14 cellular contexts compared by ENCODE assay signal in genomic region chr5:167945542-167946384, GRCh38.
DNase-seq lines count a peak whose midpoint lies in the region; ATAC-seq, FAIRE-seq and TF ChIP-seq lines count a peak whose summit lies in the region.
"Had no signal": no experiment of that assay in that cellular context is flagged by ENCODE, and none has a peak within 500 bp of the region (broad histone marks: within the 10 kb centered on the region; RNA-seq: fewer than 3 reads in every experiment).

No MANE protein-coding gene starts in this region.

- 92 to 95% methylated on average over 7 to 14 of the region's 14 CpGs for WGBS in endodermal cell (ENCODE audit: insufficient coverage in 1 of 2, insufficient read length in 1 of 2), 2 experiments

- FAIRE-seq in kidney (lab: Jason Lieb, UNC): no peak
- FAIRE-seq: A204.1 had no signal

- no peak overlapping the region for H3K27ac Mint-ChIP-seq in endodermal cell

- H3K27me3 ChIP-seq in endodermal cell (ENCODE audit: control insufficient read depth, insufficient read depth, low read length, poor library complexity, severe bottlenecking): no peaks in the 10 kb centered on the region
- H3K27me3 ChIP-seq in muscle layer of duodenum (ENCODE audit: low read depth, low read length): no peaks in the 10 kb centered on the region

- H3K9ac ChIP-seq in endodermal cell (ENCODE audit: extremely low read depth, low read length, poor library complexity, severe bottlenecking): no peak overlapping the region
- H3K9ac ChIP-seq in kidney (ENCODE audit: low read length in 2 of 2): no peak overlapping the region
- H3K9ac ChIP-seq: parathyroid adenoma had no signal

- peak; percentile 82 for ATAC-seq in Right ventricle myocardium inferior
- no peak for ATAC-seq in HG02981 (IDR thresholded peaks at IDR 0.05; ENCODE audit: unreplicated experiment)
- no peak for ATAC-seq in GM19351 (IDR thresholded peaks at IDR 0.05; ENCODE audit: unreplicated experiment)
- ATAC-seq in GM18861 (IDR thresholded peaks at IDR 0.05; ENCODE audit: unreplicated experiment): no peak
- ATAC-seq: HCT116 had no signal

- DNase-seq in Right ventricle myocardium inferior (ENCODE audit: missing footprints) (no peak), cardiac septum (ENCODE audit: low spot score) (no peak), endodermal cell (peak; percentile 61), kidney (no peak)
- DNase-seq: activated CD4-positive, alpha-beta T cell treated with anti-CD3 and anti-CD28 coated beads for 48 hours; amniotic stem cell; stimulated activated naive CD4-positive, alpha-beta T cell treated with Interleukin-2 at 50 U/mL for 16 hours had no signal

- H3K27me3 Mint-ChIP-seq in endodermal cell (ENCODE audit: insufficient read depth): no peaks in the 10 kb centered on the region

- H3K4me3 ChIP-seq in endodermal cell (ENCODE audit: low read length): no peak overlapping the region
- H3K4me3 ChIP-seq in muscle layer of duodenum (ENCODE audit: low read depth in 1 of 2, low read length in 2 of 2): no peak overlapping the region
- no peak overlapping the region for H3K4me3 ChIP-seq in kidney (ENCODE audit: low read length in 2 of 2)

- H3K4me1 ChIP-seq in endodermal cell (ENCODE audit: control insufficient read depth, insufficient read depth, low read length) (peaks cover 5% of the 10 kb centered on the region), muscle layer of duodenum (ENCODE audit: control insufficient read depth in 1 of 2, insufficient read depth in 2 of 2, low read length in 2 of 2) (no peaks in the 10 kb centered on the region), kidney (ENCODE audit: control insufficient read depth in 1 of 2, insufficient read depth in 1 of 2, low read depth in 1 of 2, low read length in 2 of 2) (no peaks in the 10 kb centered on the region)
- H3K4me1 ChIP-seq: parathyroid adenoma had no signal

- H3K36me3 ChIP-seq in endodermal cell (ENCODE audit: control insufficient read depth, insufficient read depth, low read length): no peaks in the 10 kb centered on the region
- no peaks in the 10 kb centered on the region for H3K36me3 ChIP-seq in muscle layer of duodenum (ENCODE audit: control insufficient read depth in 1 of 2, insufficient read depth in 2 of 2, low read length in 2 of 2)
- no peaks in the 10 kb centered on the region for H3K36me3 ChIP-seq in kidney (ENCODE audit: control insufficient read depth in 1 of 2, insufficient read depth in 2 of 2, low read length in 2 of 2)

- no peaks in the 10 kb centered on the region for H3K36me3 Mint-ChIP-seq in endodermal cell (ENCODE audit: low read depth)

- TF ChIP-seq CTCF in endodermal cell (conservative IDR thresholded peaks at IDR 0.05): no peak
- no peak for TF ChIP-seq CTCF in kidney (IDR thresholded peaks at IDR 0.05; ENCODE audit: borderline replicate concordance, extremely low read depth, insufficient read depth)

- H3K27ac ChIP-seq in endodermal cell (ENCODE audit: low read depth, low read length) (peak overlapping the region; percentile 26), muscle layer of duodenum (ENCODE audit: low read length) (peak overlapping the region; percentile 58), kidney (ENCODE audit: low read depth in 2 of 2, low read length in 2 of 2) (no peak overlapping the region)
- H3K27ac ChIP-seq: parathyroid adenoma had no signal

- H3K9me3 Mint-ChIP-seq in endodermal cell: no peaks in the 10 kb centered on the region

- H3K9me3 ChIP-seq in endodermal cell (ENCODE audit: control insufficient read depth, low read length) (no peaks in the 10 kb centered on the region), muscle layer of duodenum (ENCODE audit: control insufficient read depth in 1 of 2, low read length in 2 of 2) (no peaks in the 10 kb centered on the region), kidney (ENCODE audit: control insufficient read depth in 1 of 2, low read length in 2 of 2) (no peaks in the 10 kb centered on the region)

- peaks cover 18% of the 10 kb centered on the region for H3K4me1 Mint-ChIP-seq in endodermal cell

- H3K4me3 Mint-ChIP-seq in endodermal cell: no peak overlapping the region

- intact Hi-C loops in Right ventricle myocardium inferior (cut with DNase I) (loop anchor here (2.0 to 5.0 kb wide), 3 partner anchors 52 to 127 kb away; no protein-coding TSS in a partner anchor), cardiac septum (cut with DNase I) (loop anchor here (1.0 kb wide), 1 partner anchor 11 kb away; no protein-coding TSS in a partner anchor), kidney (cut with DNase I) (no loop called here)

Comparison
In these comparisons a context has a peak if more than half of its experiments do, and no peak if none do; other contexts are left out.
1. H3K27ac ChIP-seq: peak in endodermal cell (single experiment) and muscle layer of duodenum (single experiment); none in kidney (0 of 2).